Comparison of ENCODE assay signal across 9 cellular contexts in the genomic region with DNA sequence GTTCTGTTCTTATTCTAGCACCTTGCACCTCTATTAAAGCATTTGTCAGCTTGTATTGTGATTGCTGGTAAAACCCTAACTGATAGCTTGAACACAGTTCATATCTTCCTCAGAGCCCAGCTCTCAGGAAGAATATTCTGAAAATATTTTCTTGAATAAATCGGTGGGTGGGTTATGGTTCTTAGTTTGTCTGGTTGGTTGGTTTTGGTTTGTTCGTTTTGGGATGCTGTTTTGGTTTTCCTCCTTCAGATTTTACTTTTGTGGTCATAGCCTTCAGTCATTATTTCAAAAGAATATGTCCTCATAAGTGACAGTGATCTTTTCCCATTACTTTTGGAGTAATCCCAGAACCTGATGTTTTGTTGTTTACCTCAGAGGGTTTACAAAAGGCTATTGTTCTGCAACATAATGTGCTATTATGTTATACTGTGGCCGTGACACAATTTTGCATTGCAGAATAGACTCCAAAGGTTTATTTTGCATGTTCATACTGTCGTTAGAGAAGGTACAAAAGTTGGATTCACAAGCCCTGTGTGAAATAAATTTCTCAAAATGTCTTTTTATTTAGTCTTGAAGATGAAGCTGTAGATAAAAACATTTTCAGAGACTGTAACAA. TPM values are rescaled to one million over a fixed set of nuclear protein-coding genes. Genes with fewer than 3 reads are reported as not detected.
DNase-seq lines count a peak whose midpoint lies in the region; ATAC-seq and TF ChIP-seq lines count a peak whose summit lies in the region.
"Had no signal": no experiment of that assay in that cellular context is flagged by ENCODE, and none has a peak within 500 bp of the region (broad histone marks: within the 10 kb centered on the region; RNA-seq: fewer than 3 reads in every experiment).

No MANE protein-coding gene starts in this region.

- no peaks in the 10 kb centered on the region for H3K27me3 ChIP-seq in endocrine pancreas (ENCODE audit: control insufficient read depth, insufficient read depth, low read length)

- no peak for TF ChIP-seq CTCF in OCI-LY7 (conservative IDR thresholded peaks at IDR 0.05; ENCODE audit: low read length)
- no peak for TF ChIP-seq CTCF in GM13976 (IDR thresholded peaks at IDR 0.05; ENCODE audit: borderline replicate concordance, control extremely low read depth, extremely low read depth, insufficient read depth, missing control alignments)

- H3K9me3 ChIP-seq in OCI-LY7 (ENCODE audit: low read length) (no peaks in the 10 kb centered on the region), endocrine pancreas (ENCODE audit: control insufficient read depth, low read length) (no peaks in the 10 kb centered on the region)

- peak overlapping the region; percentile 94 for H2AFZ ChIP-seq in OCI-LY7 (ENCODE audit: low read length)

- H3K36me3 ChIP-seq in OCI-LY7 (ENCODE audit: insufficient read depth, low read length) (peaks cover 12% of the 10 kb centered on the region), endocrine pancreas (ENCODE audit: control insufficient read depth, insufficient read depth, low read length) (no peaks in the 10 kb centered on the region)

- in situ Hi-C loops in GM13976 (cut with MboI; ENCODE audit: low sequenced_read_pairs, unreplicated experiment): no loop called here

- peak overlapping the region; percentile 86 for H3K27ac ChIP-seq in OCI-LY7 (ENCODE audit: low read depth, low read length, poor library complexity, severe bottlenecking)

- ATAC-seq in HG03095 (IDR thresholded peaks at IDR 0.05; ENCODE audit: unreplicated experiment): no peak
- ATAC-seq: HCT116 had no signal

- no peaks in the 10 kb centered on the region for H3K9me2 ChIP-seq in OCI-LY7 (ENCODE audit: insufficient read depth, low read length)

- peaks cover 15% of the 10 kb centered on the region; the same call in 1 of the 2 replicates for H4K20me1 ChIP-seq in OCI-LY7 (ENCODE audit: insufficient read depth, low read length)

- CTCF ChIA-PET in OCI-LY7 (lab: Charles Lee; ENCODE audit: unreplicated experiment): no interaction called here

- POLR2A ChIA-PET in OCI-LY7 (lab: Charles Lee): interaction anchor here (0.8 to 2.4 kb wide), 6 partner anchors 8 to 216 kb away, joined by 3 to 10 read pairs (median 3); a partner anchor contains a TSS

- intact Hi-C loops in OCI-LY7 (cut with micrococcal nuclease; ENCODE audit: unreplicated experiment): loop anchor here (10.0 kb wide), 1 partner anchor 279 kb away; no protein-coding TSS in a partner anchor

- peak; percentile 1 for DNase-seq in EL
- DNase-seq in OCI-LY7 (ENCODE audit: low spot score): no peak
- peak; percentile 94 for DNase-seq in pons (ENCODE audit: low spot score)
- no peak for DNase-seq in NCI-H82 (lab: John Stamatoyannopoulos, UW)
- DNase-seq in GM13976 (ENCODE audit: low spot score): no peak
- no peak for DNase-seq in activated CD4-positive, alpha-beta T cell treated with anti-CD3 and anti-CD28 coated beads for 4 hours

- peaks cover 50% of the 10 kb centered on the region for H3K79me2 ChIP-seq in OCI-LY7 (ENCODE audit: insufficient read depth, low read depth, low read length)

- peaks cover 32% of the 10 kb centered on the region for H3K4me1 ChIP-seq in OCI-LY7 (ENCODE audit: insufficient read depth, low read length, poor library complexity, severe bottlenecking)
- H3K4me1 ChIP-seq in endocrine pancreas (ENCODE audit: control insufficient read depth, insufficient read depth, low read length): peaks cover 22% of the 10 kb centered on the region

- BruUV-seq in OCI-LY7 (replicated peaks; lab: Mats Ljungman, UMichigan): no TSS peak

- no peak overlapping the region for H3K9ac ChIP-seq in endocrine pancreas (ENCODE audit: control insufficient read depth, insufficient read depth, low read length)

- peak overlapping the region; percentile 97 for H3K4me2 ChIP-seq in OCI-LY7 (ENCODE audit: low read length)

- H3K4me3 ChIP-seq in OCI-LY7 (ENCODE audit: low read depth, low read length, poor library complexity, severe bottlenecking) (peak overlapping the region; percentile 84), endocrine pancreas (ENCODE audit: control insufficient read depth, insufficient read depth, low read length) (peak overlapping the region; percentile 44)

RNA-seq across cellular contexts. Expression of a gene that starts 2.7 kb away (rescaled TPM):
- 21.4 and 23.2 TPM in 2 replicates for total RNA-seq in OCI-LY7 (2014; rRNA removed; shearing (Covaris generic))
- total RNA-seq in OCI-LY7 (2022): 23.6 and 24.5 TPM in 2 replicates

RNA-seq across cellular contexts. Expression of a gene that starts 2.9 kb away (rescaled TPM):
- total RNA-seq in OCI-LY7 (2014; rRNA removed; shearing (Covaris generic)): 25.4 and 27.9 TPM in 2 replicates
- 31.7 and 35.7 TPM in 2 replicates for total RNA-seq in OCI-LY7 (2022)

Comparison
In these comparisons a context has a peak if more than half of its experiments do, and no peak if none do; other contexts are left out.
1. DNase-seq: peak in EL (single experiment) and pons (single experiment); none in OCI-LY7 (single experiment), NCI-H82 (single experiment), GM13976 (single experiment) and activated CD4-positive, alpha-beta T cell treated with anti-CD3 and anti-CD28 coated beads for 4 hours (0 of 2).